Comparison of ENCODE assay signal across 8 cellular contexts in the genomic region with DNA sequence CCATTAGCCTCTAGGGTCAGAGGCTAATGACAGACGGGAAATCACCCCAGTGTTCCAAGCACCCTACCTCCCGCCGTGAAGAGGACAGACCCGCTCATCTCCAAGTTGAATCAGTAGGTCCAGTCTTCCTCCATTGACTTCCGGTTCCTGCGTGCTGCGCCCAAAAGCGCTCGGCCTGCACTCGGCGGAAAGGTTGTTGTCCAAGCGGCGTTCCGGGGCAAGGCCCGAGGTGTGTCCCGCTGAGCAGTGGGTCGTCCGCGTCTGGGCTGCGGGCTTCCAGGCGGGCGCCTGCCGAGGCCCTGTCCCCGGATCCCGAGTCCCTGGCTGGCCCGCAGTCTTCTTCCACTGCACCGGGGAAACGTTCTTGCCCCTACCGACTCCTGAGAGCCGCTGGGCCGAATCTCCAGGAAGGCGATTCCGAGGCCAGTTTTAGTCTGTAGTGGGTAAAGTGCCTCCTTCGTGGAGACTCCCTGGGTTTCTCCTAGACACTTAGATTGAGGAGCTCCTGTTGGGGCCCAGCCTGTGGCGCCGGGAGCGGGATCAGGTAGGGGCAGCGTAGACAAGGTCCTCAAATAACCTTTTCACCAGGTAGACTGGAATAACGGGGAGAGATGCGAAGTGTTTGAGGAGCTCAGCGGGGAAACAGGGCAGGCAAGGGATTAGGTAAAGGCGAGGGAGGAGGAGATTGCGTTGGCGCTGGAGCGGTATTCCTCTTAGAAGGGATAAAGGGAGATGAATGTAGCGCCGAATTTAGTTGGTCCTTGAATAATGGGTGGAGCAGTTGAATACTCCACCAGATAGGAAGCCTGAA. TPM values are rescaled to one million over a fixed set of nuclear protein-coding genes. Genes with fewer than 3 reads are reported as not detected.
DNase-seq lines count a peak whose midpoint lies in the region; ATAC-seq and TF ChIP-seq lines count a peak whose summit lies in the region.

A gene with protein sequence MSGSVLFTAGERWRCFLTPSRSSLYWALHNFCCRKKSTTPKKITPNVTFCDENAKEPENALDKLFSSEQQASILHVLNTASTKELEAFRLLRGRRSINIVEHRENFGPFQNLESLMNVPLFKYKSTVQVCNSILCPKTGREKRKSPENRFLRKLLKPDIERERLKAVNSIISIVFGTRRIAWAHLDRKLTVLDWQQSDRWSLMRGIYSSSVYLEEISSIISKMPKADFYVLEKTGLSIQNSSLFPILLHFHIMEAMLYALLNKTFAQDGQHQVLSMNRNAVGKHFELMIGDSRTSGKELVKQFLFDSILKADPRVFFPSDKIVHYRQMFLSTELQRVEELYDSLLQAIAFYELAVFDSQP (minus strand): TSS at position 138 of the 811 bp plus-strand sequence. CDS start 40 bp downstream, at position 98.

- peak within 1 kb of the TSS; percentile 65 for H3K4me2 ChIP-seq in KMS-11

- no peaks in the 10 kb centered on the region for H3K27me3 Mint-ChIP-seq in naive B cell

- H3K4me3 Mint-ChIP-seq in naive B cell, result peak within 1 kb of the TSS; percentile 92 to 99 (median 97)
- H3K4me3 Mint-ChIP-seq in stimulated activated effector memory CD8-positive, alpha-beta T cell treated with anti-CD3 and anti-CD28 coated beads, Interleukin-12 subunit alpha, Interleukin-12 subunit beta, amount 100 ng/mL, for 72 hours, result peak within 1 kb of the TSS; percentile 91

- peaks cover 8 to 13% of the 10 kb centered on the region in 2 donors for H3K36me3 Mint-ChIP-seq in naive B cell
- H3K36me3 Mint-ChIP-seq in stimulated activated effector memory CD8-positive, alpha-beta T cell treated with anti-CD3 and anti-CD28 coated beads, Interleukin-12 subunit alpha, Interleukin-12 subunit beta, amount 100 ng/mL, for 72 hours, result peaks cover 31% of the 10 kb centered on the region

- H3K27ac Mint-ChIP-seq in naive B cell, result peak within 1 kb of the TSS; percentile 91 to 98 (median 94)
- peak within 1 kb of the TSS; percentile 96 for H3K27ac Mint-ChIP-seq in stimulated activated effector memory CD8-positive, alpha-beta T cell treated with anti-CD3 and anti-CD28 coated beads, Interleukin-12 subunit alpha, Interleukin-12 subunit beta, amount 100 ng/mL, for 72 hours

- H3K9me3 Mint-ChIP-seq in naive B cell, result no peaks in the 10 kb centered on the region
- H3K9me3 Mint-ChIP-seq in stimulated activated effector memory CD8-positive, alpha-beta T cell treated with anti-CD3 and anti-CD28 coated beads, Interleukin-12 subunit alpha, Interleukin-12 subunit beta, amount 100 ng/mL, for 72 hours, result no peaks in the 10 kb centered on the region

- no peaks in the 10 kb centered on the region for H4K20me1 ChIP-seq in KMS-11 (ENCODE audit: insufficient read depth)

- no peaks in the 10 kb centered on the region for H3K27me3 ChIP-seq in KMS-11 (ENCODE audit: insufficient read depth, low read depth)

- peak within 1 kb of the TSS; percentile 38 for H3K4me3 ChIP-seq in KMS-11 (IDR thresholded peaks at IDR 0.05; ENCODE audit: insufficient read depth, low read depth, low read length)

- H3K4me1 ChIP-seq in KMS-11 (ENCODE audit: low read depth, poor library complexity, severe bottlenecking), result peaks cover 12% of the 10 kb centered on the region

- TF ChIP-seq CTCF in KMS-11 (conservative IDR thresholded peaks at IDR 0.05; ENCODE audit: low read depth, low read length), result no peak

- ATAC-seq in GM21737 (IDR thresholded peaks at IDR 0.05; ENCODE audit: unreplicated experiment) (peak; percentile 87), naive B cell (ENCODE audit: low read depth in 2 of 2) (peak; percentile 97)
- peak; percentile 99 for ATAC-seq in stimulated activated effector memory CD8-positive, alpha-beta T cell treated with anti-CD3 and anti-CD28 coated beads, Interleukin-12 subunit alpha, Interleukin-12 subunit beta, amount 100 ng/mL, for 72 hours

- H3K4me1 Mint-ChIP-seq in naive B cell, result peaks cover 38 to 62% (median 39%) of the 10 kb centered on the region in 3 donors
- peaks cover 34% of the 10 kb centered on the region for H3K4me1 Mint-ChIP-seq in stimulated activated effector memory CD8-positive, alpha-beta T cell treated with anti-CD3 and anti-CD28 coated beads, Interleukin-12 subunit alpha, Interleukin-12 subunit beta, amount 100 ng/mL, for 72 hours

- H3K9ac ChIP-seq in KMS-11, result peak within 1 kb of the TSS; percentile 73

- H2AFZ ChIP-seq in KMS-11 (ENCODE audit: low read depth), result peak within 1 kb of the TSS; percentile 76

- no peaks in the 10 kb centered on the region; the same call in 1 of the 2 replicates for H3K36me3 ChIP-seq in KMS-11 (ENCODE audit: insufficient read depth)

- DNase-seq in DMS53 treated with DMSO at 0.1 percent for 48 hours (lab: John Stamatoyannopoulos, UW; ENCODE audit: unreplicated experiment) (peak; percentile 58), RPMI8226 (peak; percentile 92), fibroblast of gingiva (ENCODE audit: low read depth) (peak; percentile 91), naive B cell (peak; percentile 86)
- peak; percentile 79 for DNase-seq in activated T-helper 1 cell treated with anti-CD3 and anti-CD28 coated beads, Interleukin-2, amount 50 U/mL, for 16 hours (ENCODE audit: low read depth in 1 of 2, low spot score in 1 of 2)
- DNase-seq in stimulated activated effector memory CD8-positive, alpha-beta T cell treated with anti-CD3 and anti-CD28 coated beads, Interleukin-12 subunit alpha, Interleukin-12 subunit beta, amount 100 ng/mL, for 72 hours (ENCODE audit: low spot score in 2 of 2), result peak; percentile 90 to 97

- peaks cover 27% of the 10 kb centered on the region for H3K79me2 ChIP-seq in KMS-11 (ENCODE audit: insufficient read depth, low read depth)

- H3K27ac ChIP-seq in KMS-11, result peak within 1 kb of the TSS; percentile 38

RNA-seq across cellular contexts. Expression of the gene that starts here (rescaled TPM):
- 10 to 100 TPM; 16.0 to 33.9 (median 21.9) TPM for polyA plus RNA-seq in naive B cell (ENCODE audit: low read depth in 6 of 6)

Comparison
In these comparisons a context has a peak if more than half of its experiments do, and no peak if none do; other contexts are left out.
1. Peak in every context shown above with its lines: DNase-seq, ATAC-seq, H3K4me3 ChIP-seq and H3K27ac ChIP-seq.